ENCODE assay signal across 1 cellular context in genomic region chr2:241569831-241570281, GRCh38.
TF ChIP-seq lines count a peak whose summit lies in the region.

No MANE protein-coding gene starts in this region.

TF ChIP-seq in HepG2, 621 proteins besides CTCF, POLR2A, EP300 and RAD21:
- TF ChIP-seq TEAD3 (CRISPR knock-in tag; optimal IDR thresholded peaks at IDR 0.05; ENCODE audit: borderline replicate concordance) (no peak), ZBTB10 (CRISPR knock-in tag; IDR thresholded peaks at IDR 0.05; ENCODE audit: borderline replicate concordance) (no peak), YEATS4 (CRISPR knock-in tag; IDR thresholded peaks at IDR 0.05; ENCODE audit: borderline replicate concordance) (no peak), AGO2 (optimal IDR thresholded peaks at IDR 0.05; ENCODE audit: low read depth, low read length) (peak; percentile 39), SIX4 (CRISPR knock-in tag; IDR thresholded peaks at IDR 0.05) (no peak), ZNF383 (CRISPR knock-in tag; IDR thresholded peaks at IDR 0.05; ENCODE audit: borderline replicate concordance) (no peak), SPEN (CRISPR knock-in tag; IDR thresholded peaks at IDR 0.05; ENCODE audit: low read depth) (0 out of 2 replicates have a peak, but pooled peaks have one; percentile 24), ZNF605 (CRISPR knock-in tag; IDR thresholded peaks at IDR 0.05) (no peak), SETDB1 (CRISPR knock-in tag; IDR thresholded peaks at IDR 0.05; ENCODE audit: borderline replicate concordance) (no peak), NFATC3 (CRISPR knock-in tag; IDR thresholded peaks at IDR 0.05) (no peak), ZNF576 (CRISPR knock-in tag; IDR thresholded peaks at IDR 0.05) (peak; percentile 45; the same call in 1 of the 2 replicates), RBFOX2 (IDR thresholded peaks at IDR 0.05; ENCODE audit: low read depth, low read length) (peak; percentile 29; the same call in 1 of the 2 replicates), ZNF782 (CRISPR knock-in tag; IDR thresholded peaks at IDR 0.05; ENCODE audit: borderline replicate concordance) (no peak), HIVEP1 (CRISPR knock-in tag; IDR thresholded peaks at IDR 0.05) (0 out of 2 replicates have a peak, but pooled peaks have one; percentile 37), AHDC1 (CRISPR knock-in tag; IDR thresholded peaks at IDR 0.05; ENCODE audit: borderline replicate concordance) (no peak)
